In the genomic region with DNA sequence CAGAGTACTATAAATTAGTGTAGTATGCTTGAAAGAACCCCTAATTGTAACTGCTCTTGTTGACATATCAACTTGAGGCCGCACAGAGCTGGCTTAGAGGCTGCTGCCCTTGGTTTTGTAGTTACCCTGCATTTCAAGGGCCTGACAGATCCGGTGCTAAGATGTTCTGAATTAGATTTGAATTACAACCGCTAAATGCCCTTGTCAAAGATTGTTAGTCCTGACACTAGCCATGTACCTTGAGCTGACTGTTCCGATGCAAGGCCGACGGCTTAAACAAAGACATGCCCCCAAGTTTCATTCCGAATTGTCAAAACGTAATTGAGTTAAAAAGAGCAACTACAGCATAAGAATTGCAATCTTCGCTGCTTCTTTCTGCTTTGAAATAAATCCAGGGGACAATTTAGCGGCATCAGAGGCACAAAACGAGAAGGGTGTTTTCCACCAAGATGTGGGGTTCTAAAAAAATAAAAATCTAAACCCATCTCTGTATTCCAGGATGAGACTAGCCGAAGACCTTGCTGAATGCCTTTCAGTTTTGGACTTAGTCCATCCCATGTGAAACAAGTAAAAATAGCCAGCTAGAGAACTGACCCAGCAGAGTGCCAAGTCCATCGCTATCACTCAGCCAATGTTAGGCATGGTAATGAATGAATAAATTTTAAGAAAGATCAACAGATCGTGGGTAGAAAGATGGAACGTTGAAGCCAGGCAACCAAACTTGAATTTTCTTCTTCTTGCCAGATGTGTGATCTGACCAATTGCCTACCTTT, we compare ENCODE assay signal across 18 cellular contexts.
"Had no signal": no experiment of that assay in that cellular context is flagged by ENCODE, and none has a peak within 500 bp of the region (broad histone marks: within the 10 kb centered on the region; RNA-seq: fewer than 3 reads in every experiment).

No MANE protein-coding gene starts in this region.

- H3K9me3 Mint-ChIP-seq: activated CD4-positive, alpha-beta T cell treated with anti-CD3 and anti-CD28 coated beads, Interleukin-2, amount 10 ng/mL, durations not matched to agents 7 days and 5 days; activated naive CD4-positive, alpha-beta T cell treated with anti-CD3 and anti-CD28 coated beads for 36 hours; activated T-cell treated with anti-CD3 and anti-CD28 coated beads, Interleukin-2, amount 50 U/mL, for 24 hours; activated T-helper 2 cell treated with anti-CD3 and anti-CD28 coated beads, Interferon-gamma antibody, Interleukin-2, Interleukin-4, amounts not matched to agents 10 μg/mL and 5 μg/mL and 100 μg/mL, durations not matched to agents 14 hours and 24 hours and 36 hours; central memory CD8-positive, alpha-beta T cell; natural killer cell treated with Interleukin-12 subunit alpha and Interleukin-12 subunit beta and Interleukin-15 and Interleukin-18, amount 100 ng/mL, for 72 hours had no signal

- ATAC-seq: activated CD8-positive, alpha-beta T cell treated with anti-CD3 and anti-CD28 coated beads, Interleukin-2, amount 10 ng/mL, durations not matched to agents 7 days and 5 days; natural killer cell treated with Interleukin-12 subunit alpha and Interleukin-12 subunit beta and Interleukin-15 and Interleukin-18, amount 100 ng/mL, for 72 hours; stimulated activated naive CD8-positive, alpha-beta T cell treated with anti-CD3 and anti-CD28 coated beads, Interleukin-15, Interleukin-2, amounts not matched to agents 100 U/mL and 50 U/mL, for 24 hours had no signal

- H3K27ac Mint-ChIP-seq: activated CD4-positive, alpha-beta T cell treated with anti-CD3 and anti-CD28 coated beads, Interleukin-2, amount 10 ng/mL, durations not matched to agents 7 days and 5 days; activated CD8-positive, alpha-beta T cell treated with anti-CD3 and anti-CD28 coated beads, Interleukin-2, amount 10 ng/mL, durations not matched to agents 7 days and 5 days; activated naive CD4-positive, alpha-beta T cell treated with anti-CD3 and anti-CD28 coated beads for 36 hours; activated T-cell treated with anti-CD3 and anti-CD28 coated beads, Interleukin-2, amount 50 U/mL, for 24 hours; activated T-helper 2 cell treated with anti-CD3 and anti-CD28 coated beads, Interferon-gamma antibody, Interleukin-2, Interleukin-4, amounts not matched to agents 10 μg/mL and 5 μg/mL and 100 μg/mL, durations not matched to agents 14 hours and 24 hours and 36 hours; natural killer cell treated with Interleukin-12 subunit alpha and Interleukin-12 subunit beta and Interleukin-15 and Interleukin-18, amount 100 ng/mL, for 72 hours had no signal

- H3K36me3 Mint-ChIP-seq: brain; natural killer cell treated with Interleukin-12 subunit alpha and Interleukin-12 subunit beta and Interleukin-15 and Interleukin-18, amount 100 ng/mL, for 72 hours had no signal

- H3K4me3 Mint-ChIP-seq: activated CD4-positive, alpha-beta T cell treated with anti-CD3 and anti-CD28 coated beads, Interleukin-2, amount 10 ng/mL, durations not matched to agents 7 days and 5 days; activated CD8-positive, alpha-beta T cell treated with anti-CD3 and anti-CD28 coated beads, Interleukin-2, amount 10 ng/mL, durations not matched to agents 7 days and 5 days; activated naive CD4-positive, alpha-beta T cell treated with anti-CD3 and anti-CD28 coated beads for 36 hours; activated T-cell treated with anti-CD3 and anti-CD28 coated beads, Interleukin-2, amount 50 U/mL, for 24 hours; central memory CD8-positive, alpha-beta T cell; natural killer cell treated with Interleukin-12 subunit alpha and Interleukin-12 subunit beta and Interleukin-15 and Interleukin-18, amount 100 ng/mL, for 72 hours had no signal

- H3K4me1 Mint-ChIP-seq: activated CD4-positive, alpha-beta T cell treated with anti-CD3 and anti-CD28 coated beads, Interleukin-2, amount 10 ng/mL, durations not matched to agents 7 days and 5 days; central memory CD8-positive, alpha-beta T cell had no signal

- DNase-seq: activated CD4-positive, alpha-beta T cell treated with anti-CD3 and anti-CD28 coated beads, Interleukin-2, amount 10 ng/mL, durations not matched to agents 7 days and 5 days; activated CD8-positive, alpha-beta T cell treated with anti-CD3 and anti-CD28 coated beads, Interleukin-2, amount 10 ng/mL, durations not matched to agents 7 days and 5 days; activated naive CD4-positive, alpha-beta T cell treated with anti-CD3 and anti-CD28 coated beads for 36 hours; activated T-cell treated with anti-CD3 and anti-CD28 coated beads, Interleukin-2, amount 50 U/mL, for 24 hours; anterior cingulate cortex; erythroblast; kidney; mesendoderm; stimulated activated CD4-positive, alpha-beta T cell treated with anti-CD3 and anti-CD28 coated beads, Interleukin-12 subunit alpha, Interleukin-12 subunit beta, amount 100 ng/mL, for 4 hours; stimulated activated CD4-positive, alpha-beta T cell treated with anti-CD3 and anti-CD28 coated beads, Interleukin-1b, Interleukin-23, amount 100 ng/mL, for 48 hours; stimulated activated naive CD8-positive, alpha-beta T cell treated with anti-CD3 and anti-CD28 coated beads, Interleukin-15, Interleukin-2, amounts not matched to agents 100 U/mL and 50 U/mL, for 24 hours; substantia nigra; T1000; tibial artery had no signal
